8 cellular contexts compared by ENCODE assay signal in the genomic region with DNA sequence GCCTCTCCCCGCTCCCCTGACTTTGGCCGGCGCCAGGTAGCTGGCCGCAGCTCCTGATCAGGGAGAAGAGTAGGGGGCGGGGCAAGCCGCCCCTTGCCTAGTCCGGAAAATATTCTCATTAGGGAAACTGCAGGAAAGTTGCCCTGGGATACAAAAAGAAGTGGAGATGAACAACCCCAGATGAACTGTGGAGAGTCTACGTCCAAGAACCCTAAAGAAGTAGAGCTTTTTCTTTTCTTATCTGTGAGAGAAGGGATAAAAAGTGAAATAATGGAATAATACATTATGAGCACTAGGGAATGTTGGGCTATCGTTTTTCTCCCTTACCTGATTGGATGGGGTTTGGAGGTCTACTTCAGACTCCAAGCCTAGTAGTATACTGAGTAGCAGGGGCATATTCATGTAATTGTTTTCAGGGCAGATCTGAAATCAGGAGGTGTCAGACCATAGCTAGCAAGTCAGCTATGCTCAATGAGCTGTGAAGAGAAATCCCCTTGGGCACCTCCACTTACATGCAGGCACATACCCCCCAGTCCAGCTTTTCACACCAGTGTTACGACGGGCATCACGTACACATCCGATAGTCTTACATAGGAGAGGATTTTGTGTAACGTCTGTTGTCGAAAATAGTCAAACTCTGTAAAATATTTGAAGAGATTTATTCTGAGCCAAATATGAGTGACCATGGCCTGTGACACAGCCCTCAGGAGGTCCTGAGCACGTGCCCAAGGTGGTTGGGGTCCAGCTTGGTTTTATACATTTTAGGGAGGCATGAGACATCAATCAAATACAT. TPM values are rescaled to one million over a fixed set of nuclear protein-coding genes. Genes with fewer than 3 reads are reported as not detected.
DNase-seq lines count a peak whose midpoint lies in the region; ATAC-seq and TF ChIP-seq lines count a peak whose summit lies in the region.

No MANE protein-coding gene starts in this region.

- DNase-seq in GM12865 (ENCODE audit: low read depth) (peak; percentile 90), fibroblast of lung (ENCODE audit: low read depth in 2 of 2) (no peak), prostate gland (ENCODE audit: low spot score) (no peak), NOMO-1 (lab: John Stamatoyannopoulos, UW; ENCODE audit: unreplicated experiment in 2 of 2) (no peak)
- no peak for DNase-seq in effector memory CD8-positive, alpha-beta T cell

- no peaks in the 10 kb centered on the region for H3K27me3 Mint-ChIP-seq in effector memory CD8-positive, alpha-beta T cell

- no peak overlapping the region for H3K4me3 Mint-ChIP-seq in effector memory CD8-positive, alpha-beta T cell

- H3K9me3 ChIP-seq in OCI-LY1 (ENCODE audit: low read length) (no peaks in the 10 kb centered on the region), fibroblast of lung (ENCODE audit: control insufficient read depth, insufficient read depth, low read depth, low read length) (no peaks in the 10 kb centered on the region), prostate gland (no peaks in the 10 kb centered on the region)

- ATAC-seq in GM21825 (IDR thresholded peaks at IDR 0.05; ENCODE audit: unreplicated experiment) (peak; percentile 17), HG03469 (IDR thresholded peaks at IDR 0.05; ENCODE audit: unreplicated experiment) (no peak)
- no peak for ATAC-seq in effector memory CD8-positive, alpha-beta T cell (replicated peaks)

- H3K4me2 ChIP-seq in OCI-LY1 (ENCODE audit: low read length): peak overlapping the region; percentile 80
- H3K4me2 ChIP-seq in fibroblast of lung (ENCODE audit: extremely low read depth, insufficient read depth, low read length): peak overlapping the region; percentile 38

- H3K9me2 ChIP-seq in OCI-LY1 (ENCODE audit: low read depth, low read length): no peaks in the 10 kb centered on the region

- peaks cover 9 to 16% of the 10 kb centered on the region in 2 donors for H3K4me1 Mint-ChIP-seq in effector memory CD8-positive, alpha-beta T cell (ENCODE audit: low read depth in 2 of 2)

- TF ChIP-seq CTCF in GM12865 (IDR thresholded peaks at IDR 0.05; ENCODE audit: insufficient read depth, low read depth, low read length, missing control alignments) (no peak), OCI-LY1 (IDR thresholded peaks at IDR 0.05; ENCODE audit: low read length) (no peak), fibroblast of lung (conservative IDR thresholded peaks at IDR 0.05 in 1 of 2, IDR thresholded peaks at IDR 0.05 in 1 of 2; ENCODE audit: low read depth in 1 of 2, low read length in 2 of 2) (no peak), prostate gland (IDR thresholded peaks at IDR 0.05) (no peak)

- H3K79me2 ChIP-seq in OCI-LY1 (ENCODE audit: insufficient read depth, low read length): peaks cover 24% of the 10 kb centered on the region
- H3K79me2 ChIP-seq in fibroblast of lung (ENCODE audit: control insufficient read depth, insufficient read depth, low read length): peaks cover 28% of the 10 kb centered on the region

- WGBS in prostate gland: 36% methylated on average over 16 of the region's 16 CpGs

- H3K4me1 ChIP-seq in OCI-LY1 (ENCODE audit: insufficient read depth, low read length, severe bottlenecking) (peaks cover 35% of the 10 kb centered on the region), fibroblast of lung (ENCODE audit: control insufficient read depth, extremely low read depth, insufficient read depth, low read length) (no peaks in the 10 kb centered on the region), prostate gland (replicated peaks) (no peaks in the 10 kb centered on the region)

- H3K36me3 ChIP-seq in OCI-LY1 (ENCODE audit: insufficient read depth, low read length): peaks cover 13% of the 10 kb centered on the region
- peaks cover 5% of the 10 kb centered on the region for H3K36me3 ChIP-seq in fibroblast of lung (ENCODE audit: control insufficient read depth, insufficient read depth, low read length)
- no peaks in the 10 kb centered on the region for H3K36me3 ChIP-seq in prostate gland

- peak overlapping the region; percentile 75 for H3K9ac ChIP-seq in OCI-LY1 (ENCODE audit: low read length)
- peak overlapping the region; percentile 85 for H3K9ac ChIP-seq in fibroblast of lung (ENCODE audit: insufficient read depth, low read length)

- H2AFZ ChIP-seq in OCI-LY1 (ENCODE audit: low read length) (no peak overlapping the region), fibroblast of lung (ENCODE audit: low read length) (peak overlapping the region; percentile 6)

- peak overlapping the region; percentile 89 for H3K27ac ChIP-seq in OCI-LY1 (ENCODE audit: low read depth, low read length, poor library complexity, severe bottlenecking)
- peak overlapping the region; percentile 96 for H3K27ac ChIP-seq in fibroblast of lung (ENCODE audit: insufficient read depth, low read length)
- peak overlapping the region; percentile 97 to 99 for H3K27ac ChIP-seq in prostate gland

- peak overlapping the region; percentile 87 for H3K4me3 ChIP-seq in GM12865 (ENCODE audit: low read depth, low read length)
- peak overlapping the region; percentile 77 for H3K4me3 ChIP-seq in OCI-LY1 (ENCODE audit: low read depth, low read length, poor library complexity, severe bottlenecking)
- H3K4me3 ChIP-seq in fibroblast of lung (replicated peaks in 1 of 4; ENCODE audit: control extremely low read depth in 1 of 4, insufficient read depth in 1 of 4, low read depth in 3 of 4, low read length in 4 of 4): peak overlapping the region; percentile 29 to 72 (median 63)
- peak overlapping the region; percentile 71 to 78 for H3K4me3 ChIP-seq in prostate gland

- no peak overlapping the region for H3K27ac Mint-ChIP-seq in effector memory CD8-positive, alpha-beta T cell

- TF ChIP-seq POLR2A in prostate gland (IDR thresholded peaks at IDR 0.05): no peak

- intact Hi-C loops in prostate gland (cut with DNase I): loop anchor here (10.0 kb wide), 1 partner anchor 901 kb away; no protein-coding TSS in a partner anchor

- H3F3A ChIP-seq in OCI-LY1 (ENCODE audit: insufficient read depth, low read length): no peaks in the 10 kb centered on the region

- no peaks in the 10 kb centered on the region for H3K27me3 ChIP-seq in OCI-LY1 (ENCODE audit: insufficient read depth, low read length)
- H3K27me3 ChIP-seq in fibroblast of lung (ENCODE audit: control insufficient read depth, insufficient read depth, low read length): no peaks in the 10 kb centered on the region
- no peaks in the 10 kb centered on the region for H3K27me3 ChIP-seq in prostate gland (replicated peaks; ENCODE audit: insufficient read depth)

- H3K36me3 Mint-ChIP-seq in effector memory CD8-positive, alpha-beta T cell (ENCODE audit: insufficient read depth): peaks cover 23% of the 10 kb centered on the region

- H3K9me3 Mint-ChIP-seq in effector memory CD8-positive, alpha-beta T cell: no peaks in the 10 kb centered on the region

- H4K20me1 ChIP-seq in OCI-LY1 (ENCODE audit: insufficient read depth, low read length): no peaks in the 10 kb centered on the region
- no peaks in the 10 kb centered on the region for H4K20me1 ChIP-seq in fibroblast of lung (ENCODE audit: control insufficient read depth, extremely low read depth, insufficient read depth, low read length)

RNA-seq across cellular contexts. Expression of a gene that starts 1.7 kb away (rescaled TPM):
- total RNA-seq in fibroblast of lung (22.6 and 71.7 TPM in 2 replicates), prostate gland (10 to 100 TPM in 1 of 2 donors, 1 to 10 TPM in 1; 5.8 to 13.6 TPM)
- polyA plus RNA-seq in fibroblast of lung: 19.4 and 28.7 TPM in 2 replicates
- 9.8 and 12.5 TPM in 2 replicates for polyA plus RNA-seq in fibroblast of lung (2012)
- 24.7 and 37.0 TPM in 2 replicates for polyA minus RNA-seq in fibroblast of lung (ENCODE audit: low replicate concordance)
